11 cellular contexts compared by ENCODE assay signal in the genomic region with DNA sequence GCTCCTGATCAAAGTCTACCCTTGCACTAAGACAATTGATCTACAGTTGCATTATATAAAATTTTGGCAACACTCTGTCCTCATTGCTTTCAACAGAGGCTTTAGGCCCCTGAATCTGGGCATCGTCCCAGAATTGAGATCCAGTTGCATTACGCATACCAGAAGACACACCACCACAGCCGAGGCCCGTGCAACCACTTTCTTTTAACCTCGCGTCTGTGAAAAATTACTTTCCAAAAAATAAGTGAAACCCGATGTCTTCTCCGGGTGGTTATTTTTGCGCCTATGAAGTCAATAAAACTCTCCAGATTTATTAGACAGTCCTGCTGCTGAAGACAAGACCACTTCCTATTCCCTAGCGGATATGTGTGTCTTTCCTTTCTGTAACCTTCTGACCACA. TPM values are rescaled to one million over a fixed set of nuclear protein-coding genes. Genes with fewer than 3 reads are reported as not detected.
A peak's percentile ranks its signal among the peaks of the same experiment; 100 is the strongest.
DNase-seq lines count a peak whose midpoint lies in the region; ATAC-seq, FAIRE-seq and TF ChIP-seq lines count a peak whose summit lies in the region.
"Had no signal": no experiment of that assay in that cellular context is flagged by ENCODE, and none has a peak within 500 bp of the region (broad histone marks: within the 10 kb centered on the region; RNA-seq: fewer than 3 reads in every experiment).

No MANE protein-coding gene starts in this region.

- TF ChIP-seq CTCF in HFFc6 (IDR thresholded peaks at IDR 0.05) = no peak
- no peak for TF ChIP-seq CTCF in bronchial epithelial cell (IDR thresholded peaks at IDR 0.05; ENCODE audit: insufficient read depth, low read length, severe bottlenecking)
- no peak for TF ChIP-seq CTCF in upper lobe of right lung (IDR thresholded peaks at IDR 0.05)
- no peak for TF ChIP-seq CTCF in lower lobe of right lung (IDR thresholded peaks at IDR 0.05)
- no peak for TF ChIP-seq CTCF in glutamatergic neuron (IDR thresholded peaks at IDR 0.05; ENCODE audit: partially characterized antibody, unreplicated experiment)

- no peaks in the 10 kb centered on the region for H3K36me3 ChIP-seq in bronchial epithelial cell (ENCODE audit: control insufficient read depth, insufficient read depth, low read length)
- H3K36me3 ChIP-seq in upper lobe of right lung = no peaks in the 10 kb centered on the region
- H3K36me3 ChIP-seq in lower lobe of right lung = no peaks in the 10 kb centered on the region

- H3K4me1 Mint-ChIP-seq in HFFc6 (ENCODE audit: low read depth) = peaks cover 29% of the 10 kb centered on the region
- no peaks in the 10 kb centered on the region for H3K4me1 Mint-ChIP-seq in glutamatergic neuron (ENCODE audit: low read depth, unreplicated experiment)
- H3K4me1 Mint-ChIP-seq: neural crest cell had no signal

- H3K27me3 Mint-ChIP-seq in HFFc6 (ENCODE audit: insufficient read depth) (peaks cover 15% of the 10 kb centered on the region), glutamatergic neuron (ENCODE audit: unreplicated experiment) (no peaks in the 10 kb centered on the region)

- H3K4me1 ChIP-seq in upper lobe of right lung (peaks cover 7% of the 10 kb centered on the region), lower lobe of right lung (no peaks in the 10 kb centered on the region)

- no peaks in the 10 kb centered on the region for H3K27me3 ChIP-seq in bronchial epithelial cell (ENCODE audit: control insufficient read depth, insufficient read depth, low read length)
- no peaks in the 10 kb centered on the region for H3K27me3 ChIP-seq in upper lobe of right lung
- H3K27me3 ChIP-seq in lower lobe of right lung (ENCODE audit: low read depth) = no peaks in the 10 kb centered on the region

- peaks cover 6% of the 10 kb centered on the region; the same call in 1 of the 2 replicates for H3K9me3 Mint-ChIP-seq in HFFc6
- no peaks in the 10 kb centered on the region for H3K9me3 Mint-ChIP-seq in glutamatergic neuron (ENCODE audit: unreplicated experiment)

- no peak overlapping the region for H3K4me3 ChIP-seq in bronchial epithelial cell (ENCODE audit: low read depth, low read length)
- H3K4me3 ChIP-seq in upper lobe of right lung = no peak overlapping the region
- H3K4me3 ChIP-seq in lower lobe of right lung = no peak overlapping the region

- H3K27ac Mint-ChIP-seq in HFFc6 = peak overlapping the region; percentile 76; the same call in 1 of the 2 replicates
- H3K27ac Mint-ChIP-seq in glutamatergic neuron (ENCODE audit: unreplicated experiment) = no peak overlapping the region

- peaks cover 7% of the 10 kb centered on the region; the same call in 1 of the 2 replicates for H3K36me3 Mint-ChIP-seq in HFFc6 (ENCODE audit: low read depth)
- peaks cover 10% of the 10 kb centered on the region for H3K36me3 Mint-ChIP-seq in glutamatergic neuron (ENCODE audit: unreplicated experiment)

- ATAC-seq in upper lobe of right lung = no peak
- no peak for ATAC-seq in HG03108 (IDR thresholded peaks at IDR 0.05; ENCODE audit: unreplicated experiment)
- no peak for ATAC-seq in lower lobe of right lung

- peak overlapping the region; percentile 37 for H3K27ac ChIP-seq in upper lobe of right lung
- H3K27ac ChIP-seq in lower lobe of right lung = no peak overlapping the region

- H3K9me3 ChIP-seq in upper lobe of right lung = no peaks in the 10 kb centered on the region
- no peaks in the 10 kb centered on the region for H3K9me3 ChIP-seq in lower lobe of right lung

- intact Hi-C loops in upper lobe of right lung (cut with DNase I) (no loop called here), lower lobe of right lung (cut with DNase I) (no loop called here)

- DNase-seq in HFFc6 (peak; percentile 80), bronchial epithelial cell (ENCODE audit: low read depth) (peak; percentile 58), hepatic stellate cell (ENCODE audit: low spot score) (peak; percentile 57), upper lobe of right lung (no peak), lower lobe of right lung (no peak), glutamatergic neuron (no peak)
- DNase-seq: DMS153, NCI-H2227 treated with DMSO at 0.1 percent for 48 hours, T1000 had no signal

- H3K4me3 Mint-ChIP-seq in HFFc6 (peak overlapping the region; percentile 50; the same call in 1 of the 2 replicates), glutamatergic neuron (ENCODE audit: unreplicated experiment) (no peak overlapping the region)
- H3K4me3 Mint-ChIP-seq: neural crest cell had no signal

- FAIRE-seq in bronchial epithelial cell (lab: Jason Lieb, UNC) = no peak

RNA-seq across cellular contexts. Expression of a gene that starts 52.1 kb away (rescaled TPM):
- total RNA-seq in HFFc6 (2021; fragmentation: NEBNext Ultra II Directional; extraction: Animal tissue kit (Norgen Biotek cat#: 25700)) = 1 to 10 TPM in 4 of 6 experiments, under 1 TPM in 2; 0.69 to 6.2 (median 4.4) TPM
- 11.6 and 11.9 TPM in 2 replicates for total RNA-seq in bronchial epithelial cell
- 99.4 TPM for total RNA-seq in upper lobe of right lung
- total RNA-seq in lower lobe of right lung = 97.7 TPM
- total RNA-seq in glutamatergic neuron (ENCODE audit: unreplicated experiment) = 1.5 TPM

Comparison
In these comparisons a context has a peak if more than half of its experiments do, and no peak if none do; other contexts are left out.
1. DNase-seq: peak in HFFc6 (single experiment), bronchial epithelial cell (single experiment) and hepatic stellate cell (single experiment); none in upper lobe of right lung (single experiment), lower lobe of right lung (single experiment) and glutamatergic neuron (single experiment).